Comparison of ENCODE assay signal across 1 cellular context in genomic region chr22:22538226-22538989, GRCh38.
A peak's percentile ranks its signal among the peaks of the same experiment; 100 is the strongest.
TF ChIP-seq lines count a peak whose summit lies in the region.

No MANE protein-coding gene starts in this region.

TF ChIP-seq in K562, 482 proteins besides CTCF, POLR2A, EP300 and RAD21 (continued from another document and continues in another):
- TF ChIP-seq C11orf30 (IDR thresholded peaks at IDR 0.05; ENCODE audit: low read depth) (no peak), SMARCA4 (IDR thresholded peaks at IDR 0.05) (no peak), SIRT6 (IDR thresholded peaks at IDR 0.05; ENCODE audit: low read depth, low read length) (no peak), MCM7 (IDR thresholded peaks at IDR 0.05) (no peak), CSDE1 (IDR thresholded peaks at IDR 0.05) (no peak), HMG20B (CRISPR knock-in tag; IDR thresholded peaks at IDR 0.05) (no peak), ZNF740 (CRISPR knock-in tag; IDR thresholded peaks at IDR 0.05) (no peak), ZNF740 (tag; IDR thresholded peaks at IDR 0.05) (no peak), SIX5 (IDR thresholded peaks at IDR 0.05; ENCODE audit: borderline replicate concordance in 1 of 2, insufficient read depth in 1 of 2, low read depth in 1 of 2, low read length in 2 of 2) (no peak), HOMEZ (CRISPR knock-in tag; IDR thresholded peaks at IDR 0.05) (no peak), ZNF263 (CRISPR knock-in tag; IDR thresholded peaks at IDR 0.05; ENCODE audit: borderline replicate concordance) (no peak), MCM5 (IDR thresholded peaks at IDR 0.05; ENCODE audit: low read depth) (no peak), CTCFL (IDR thresholded peaks at IDR 0.05; ENCODE audit: borderline replicate concordance, insufficient read depth, low read depth, low read length, poor library complexity, severe bottlenecking) (no peak), L3MBTL2 (IDR thresholded peaks at IDR 0.05) (no peak), CCAR2 (IDR thresholded peaks at IDR 0.05; ENCODE audit: low read depth, low read length) (0 out of 2 replicates have a peak, but pooled peaks have one; percentile 31), MAFG (tag; conservative IDR thresholded peaks at IDR 0.05) (no peak), DACH1 (IDR thresholded peaks at IDR 0.05; ENCODE audit: partially characterized antibody) (no peak), POLR3G (IDR thresholded peaks at IDR 0.05; ENCODE audit: extremely low read depth, insufficient read length, insufficient replicate concordance) (no peak), BRD4 (IDR thresholded peaks at IDR 0.05) (no peak), STAT6 (CRISPR knock-in tag; IDR thresholded peaks at IDR 0.05) (0 out of 2 replicates have a peak, but pooled peaks have one; percentile 55), ZNF695 (CRISPR knock-in tag; IDR thresholded peaks at IDR 0.05) (0 out of 2 replicates have a peak, but pooled peaks have one; percentile 16), ZBTB26 (CRISPR knock-in tag; IDR thresholded peaks at IDR 0.05) (no peak), MYNN (IDR thresholded peaks at IDR 0.05) (no peak), MYNN (CRISPR knock-in tag; IDR thresholded peaks at IDR 0.05) (peak; percentile 50; the same call in 1 of the 2 replicates), ZNF184 (CRISPR knock-in tag; IDR thresholded peaks at IDR 0.05) (no peak), TRIM24 (IDR thresholded peaks at IDR 0.05) (no peak), CREBBP (IDR thresholded peaks at IDR 0.05; ENCODE audit: low read depth, low read length) (no peak), NONO (IDR thresholded peaks at IDR 0.05; ENCODE audit: low read depth in 2 of 2, low read length in 1 of 2) (no peak), CUX1 (CRISPR knock-in tag; IDR thresholded peaks at IDR 0.05) (no peak), FOXK2 (conservative IDR thresholded peaks at IDR 0.05 in 1 of 2, IDR thresholded peaks at IDR 0.05 in 1 of 2; ENCODE audit: low read depth in 2 of 2) (no peak), VEZF1 (CRISPR knock-in tag; IDR thresholded peaks at IDR 0.05) (no peak), XRCC5 (IDR thresholded peaks at IDR 0.05; ENCODE audit: low read depth, low read length) (no peak), ARID1B (IDR thresholded peaks at IDR 0.05) (no peak), SLC30A9 (CRISPR knock-in tag; IDR thresholded peaks at IDR 0.05) (no peak), SRF (CRISPR knock-in tag; IDR thresholded peaks at IDR 0.05) (no peak), ZNF561 (CRISPR knock-in tag; conservative IDR thresholded peaks at IDR 0.05) (no peak), BCL6 (CRISPR knock-in tag; IDR thresholded peaks at IDR 0.05) (no peak), ZNF121 (CRISPR knock-in tag; conservative IDR thresholded peaks at IDR 0.05) (peak; percentile 88), KLF16 (IDR thresholded peaks at IDR 0.05) (no peak), CCNT2 (IDR thresholded peaks at IDR 0.05; ENCODE audit: borderline replicate concordance, extremely low read depth, insufficient read length, low read depth, low read length) (no peak), FOXJ3 (CRISPR knock-in tag; IDR thresholded peaks at IDR 0.05) (peak; percentile 14; the same call in 1 of the 2 replicates), ZSCAN29 (IDR thresholded peaks at IDR 0.05) (no peak), FUS (optimal IDR thresholded peaks at IDR 0.05; ENCODE audit: low read depth, low read length) (no peak), RBM34 (IDR thresholded peaks at IDR 0.05; ENCODE audit: borderline replicate concordance, insufficient read depth, low read length) (no peak), SAFB (IDR thresholded peaks at IDR 0.05; ENCODE audit: borderline replicate concordance, low read depth, low read length) (no peak), CEBPZ (IDR thresholded peaks at IDR 0.05; ENCODE audit: borderline replicate concordance, low read depth, low read length) (no peak), ZFP36 (IDR thresholded peaks at IDR 0.05; ENCODE audit: low read depth, low read length, partially characterized antibody) (no peak), CBFA2T3 (IDR thresholded peaks at IDR 0.05) (no peak), MYC (IDR thresholded peaks at IDR 0.05; ENCODE audit: low read depth, low read length) (no peak; the same call in 1 of the 2 replicates), MYC (CRISPR knock-in tag; IDR thresholded peaks at IDR 0.05; ENCODE audit: borderline replicate concordance, low read depth) (no peak), RFX7 (CRISPR knock-in tag; IDR thresholded peaks at IDR 0.05) (no peak), ZNF785 (CRISPR knock-in tag; IDR thresholded peaks at IDR 0.05) (no peak; the same call in 1 of the 2 replicates), MAX (CRISPR knock-in tag; IDR thresholded peaks at IDR 0.05) (no peak)
